19 cellular contexts compared by ENCODE assay signal in genomic region chr9:4922730-4923129, GRCh38.
"Had no signal": no experiment of that assay in that cellular context is flagged by ENCODE, and none has a peak within 500 bp of the region (broad histone marks: within the 10 kb centered on the region; RNA-seq: fewer than 3 reads in every experiment).

No MANE protein-coding gene starts in this region.

- H3K4me3 ChIP-seq: body of pancreas, spleen had no signal

- H3K36me3 ChIP-seq: spleen had no signal

- ATAC-seq: activated T-cell treated with anti-CD3 and anti-CD28 coated beads, Interleukin-2, amount 50 U/mL, for 72 hours; body of pancreas had no signal

- H3K27me3 ChIP-seq: body of pancreas, spleen had no signal

- H3K9me3 ChIP-seq: body of pancreas had no signal

- DNase-seq: activated CD4-positive, alpha-beta memory T cell treated with anti-CD3 and anti-CD28 coated beads, Interleukin-2, amount 10 ng/mL, durations not matched to agents 7 days and 5 days; activated CD4-positive, alpha-beta T cell treated with anti-CD3 and anti-CD28 coated beads for 48 hours; activated CD4-positive, CD25-positive, alpha-beta regulatory T cell; activated effector memory CD4-positive, alpha-beta T cell treated with anti-CD3 and anti-CD28 coated beads, Interleukin-2, amount 50 U/mL, for 16 hours; activated naive CD4-positive, alpha-beta T cell treated with anti-CD3 and anti-CD28 coated beads, Interleukin-2, amount 10 ng/mL, durations not matched to agents 7 days and 5 days; activated T-cell treated with anti-CD3 and anti-CD28 coated beads, Interleukin-2, amount 50 U/mL, for 72 hours; amygdala; body of pancreas; effector memory CD4-positive, alpha-beta T cell; foreskin melanocyte; glutamatergic neuron; hippocampal formation; naive B cell; occipital lobe; posterior cingulate gyrus; spleen; stimulated activated CD4-positive, alpha-beta T cell treated with anti-CD3 and anti-CD28 coated beads, Interleukin-4, amount 100 ng/mL, for 1 hour; stimulated activated naive CD4-positive, alpha-beta T cell treated with Interleukin-2 at 50 U/mL for 16 hours; T-helper 9 cell had no signal

- H3K27ac ChIP-seq: body of pancreas, spleen had no signal

- H3K4me1 ChIP-seq: body of pancreas had no signal
